In genomic region chr3:15791525-15791924, GRCh38 we compare ENCODE assay signal across 25 cellular contexts. TPM values are rescaled to one million over a fixed set of nuclear protein-coding genes. Genes with fewer than 3 reads are reported as not detected.
DNase-seq lines count a peak whose midpoint lies in the region; ATAC-seq and TF ChIP-seq lines count a peak whose summit lies in the region.
"Had no signal": no experiment of that assay in that cellular context is flagged by ENCODE, and none has a peak within 500 bp of the region (broad histone marks: within the 10 kb centered on the region; RNA-seq: fewer than 3 reads in every experiment).

No MANE protein-coding gene starts in this region.

- no peaks in the 10 kb centered on the region for H3K27me3 Mint-ChIP-seq in activated naive CD8-positive, alpha-beta T cell treated with anti-CD3 and anti-CD28 coated beads, Interleukin-2, amount 50 U/mL, for 24 hours
- H3K27me3 Mint-ChIP-seq in activated naive CD8-positive, alpha-beta T cell treated with anti-CD3 and anti-CD28 coated beads for 36 hours, result no peaks in the 10 kb centered on the region
- no peaks in the 10 kb centered on the region for H3K27me3 Mint-ChIP-seq in T-helper 17 cell
- H3K27me3 Mint-ChIP-seq: activated CD4-positive, alpha-beta T cell treated with anti-CD3 and anti-CD28 coated beads for 36 hours; CD4-positive, alpha-beta T cell had no signal

- no peaks in the 10 kb centered on the region for H3K36me3 ChIP-seq in liver (ENCODE audit: control insufficient read depth in 4 of 4, insufficient read depth in 3 of 4, low read depth in 1 of 4, low read length in 3 of 4)
- no peaks in the 10 kb centered on the region for H3K36me3 ChIP-seq in uterus
- H3K36me3 ChIP-seq in mucosa of descending colon (ENCODE audit: low read depth), result no peaks in the 10 kb centered on the region
- H3K36me3 ChIP-seq: pancreas, right atrium auricular region had no signal

- peak in 1 of 2 donors; percentile 22 for TF ChIP-seq RAD21 in liver (IDR thresholded peaks at IDR 0.05)

- H3K4me3 Mint-ChIP-seq in activated naive CD8-positive, alpha-beta T cell treated with anti-CD3 and anti-CD28 coated beads, Interleukin-2, amount 50 U/mL, for 24 hours, result peak overlapping the region; percentile 25
- no peak overlapping the region for H3K4me3 Mint-ChIP-seq in activated naive CD8-positive, alpha-beta T cell treated with anti-CD3 and anti-CD28 coated beads for 36 hours
- H3K4me3 Mint-ChIP-seq in T-helper 17 cell, result peak overlapping the region; percentile 53
- H3K4me3 Mint-ChIP-seq: activated CD4-positive, alpha-beta T cell treated with anti-CD3 and anti-CD28 coated beads for 36 hours had no signal

- peaks cover 37% of the 10 kb centered on the region for H3K36me3 Mint-ChIP-seq in activated naive CD8-positive, alpha-beta T cell treated with anti-CD3 and anti-CD28 coated beads, Interleukin-2, amount 50 U/mL, for 24 hours (ENCODE audit: low read depth)
- H3K36me3 Mint-ChIP-seq in activated naive CD8-positive, alpha-beta T cell treated with anti-CD3 and anti-CD28 coated beads for 36 hours, result peaks cover 41% of the 10 kb centered on the region
- peaks cover 7% of the 10 kb centered on the region for H3K36me3 Mint-ChIP-seq in T-helper 17 cell (ENCODE audit: low read depth)

- H3K9ac ChIP-seq in liver (ENCODE audit: low read depth in 1 of 2, low read length in 2 of 2), result no peak overlapping the region

- H3K27me3 ChIP-seq in liver (ENCODE audit: control insufficient read depth in 4 of 4, insufficient read depth in 4 of 4, low read length in 3 of 4) (no peaks in the 10 kb centered on the region), uterus (no peaks in the 10 kb centered on the region)
- H3K27me3 ChIP-seq: pancreas, right atrium auricular region had no signal

- no peaks in the 10 kb centered on the region for H3K9me3 ChIP-seq in T-helper 17 cell (ENCODE audit: control insufficient read depth, low read length, poor library complexity, severe bottlenecking)
- no peaks in the 10 kb centered on the region for H3K9me3 ChIP-seq in liver (ENCODE audit: control insufficient read depth in 4 of 4, low read length in 3 of 4)
- no peaks in the 10 kb centered on the region for H3K9me3 ChIP-seq in uterus
- no peaks in the 10 kb centered on the region for H3K9me3 ChIP-seq in mucosa of descending colon
- H3K9me3 ChIP-seq: pancreas, right atrium auricular region had no signal

- peaks cover 1 to 25% (median 13%) of the 10 kb centered on the region in 4 donors for H3K4me1 ChIP-seq in liver (ENCODE audit: control insufficient read depth in 4 of 4, insufficient read depth in 4 of 4, low read length in 3 of 4)
- peaks cover 0 to 10% of the 10 kb centered on the region in 2 donors for H3K4me1 ChIP-seq in uterus
- H3K4me1 ChIP-seq in mucosa of descending colon (ENCODE audit: low read depth), result no peaks in the 10 kb centered on the region

- no peak for DNase-seq in activated naive CD8-positive, alpha-beta T cell treated with anti-CD3 and anti-CD28 coated beads, Interleukin-2, amount 50 U/mL, for 24 hours
- DNase-seq in activated naive CD8-positive, alpha-beta T cell treated with anti-CD3 and anti-CD28 coated beads for 36 hours, result no peak
- DNase-seq in T-helper 17 cell (no peak), uterus (no peak), KBM-7 (no peak), iPS-NIHi7 (ENCODE audit: extremely low spot score) (no peak), mucosa of descending colon (no peak)
- DNase-seq: activated CD4-positive, alpha-beta T cell treated with anti-CD3 and anti-CD28 coated beads for 36 hours; activated CD8-positive, alpha-beta memory T cell treated with anti-CD3 and anti-CD28 coated beads, Interleukin-2, amount 50 U/mL, for 48 hours; activated gamma-delta T cell treated with Interleukin-2 at 50 U/mL for 16 hours; CD4-positive, alpha-beta T cell; DMS153; kidney glomerular epithelial cell; NCI-H1105 treated with DMSO at 0.1 percent for 48 hours; NCI-H2081; NCI-H345; NCI-H82; OCI-M1; pancreas; SHP77; stimulated activated CD4-positive, alpha-beta T cell treated with anti-CD3 and anti-CD28 coated beads, Interleukin-15, amount 100 ng/mL, for 24 hours; stimulated activated CD8-positive, alpha-beta memory T cell treated with anti-CD3 and anti-CD28 coated beads, Interleukin-4, amount 100 ng/mL, for 48 hours had no signal

- H3K4me3 ChIP-seq in liver (ENCODE audit: low read depth in 1 of 3, low read length in 3 of 3) (no peak overlapping the region), uterus (no peak overlapping the region), mucosa of descending colon (no peak overlapping the region)
- H3K4me3 ChIP-seq: coronary artery, pancreas, right atrium auricular region had no signal

- no peaks in the 10 kb centered on the region for H3K9me3 Mint-ChIP-seq in activated naive CD8-positive, alpha-beta T cell treated with anti-CD3 and anti-CD28 coated beads, Interleukin-2, amount 50 U/mL, for 24 hours
- H3K9me3 Mint-ChIP-seq in activated naive CD8-positive, alpha-beta T cell treated with anti-CD3 and anti-CD28 coated beads for 36 hours, result peaks cover 3% of the 10 kb centered on the region
- H3K9me3 Mint-ChIP-seq: CD4-positive, alpha-beta T cell had no signal

- intact Hi-C loops in uterus (cut with DNase I; ENCODE audit: low total_unique reads) (no loop called here), mucosa of descending colon (cut with DNase I, micrococcal nuclease) (no loop called here)

- H3K27ac Mint-ChIP-seq in activated naive CD8-positive, alpha-beta T cell treated with anti-CD3 and anti-CD28 coated beads, Interleukin-2, amount 50 U/mL, for 24 hours, result no peak overlapping the region
- H3K27ac Mint-ChIP-seq in activated naive CD8-positive, alpha-beta T cell treated with anti-CD3 and anti-CD28 coated beads for 36 hours, result no peak overlapping the region
- peak overlapping the region; percentile 98 for H3K27ac Mint-ChIP-seq in T-helper 17 cell
- H3K27ac Mint-ChIP-seq: activated CD4-positive, alpha-beta T cell treated with anti-CD3 and anti-CD28 coated beads for 36 hours; CD4-positive, alpha-beta T cell had no signal

- in situ Hi-C loops in KBM-7 (cut with MboI; ENCODE audit: low pct_unique_long_range_greater_than_20kb, low sequenced_read_pairs), result no loop called here

- H3K4me1 Mint-ChIP-seq in activated naive CD8-positive, alpha-beta T cell treated with anti-CD3 and anti-CD28 coated beads, Interleukin-2, amount 50 U/mL, for 24 hours, result peaks cover 53% of the 10 kb centered on the region
- peaks cover 22% of the 10 kb centered on the region for H3K4me1 Mint-ChIP-seq in activated naive CD8-positive, alpha-beta T cell treated with anti-CD3 and anti-CD28 coated beads for 36 hours
- H3K4me1 Mint-ChIP-seq in T-helper 17 cell, result peaks cover 36% of the 10 kb centered on the region

- no peak for ATAC-seq in activated naive CD8-positive, alpha-beta T cell treated with anti-CD3 and anti-CD28 coated beads, Interleukin-2, amount 50 U/mL, for 24 hours
- no peak for ATAC-seq in T-helper 17 cell
- ATAC-seq in mucosa of descending colon, result no peak
- ATAC-seq: activated CD4-positive, alpha-beta T cell treated with anti-CD3 and anti-CD28 coated beads for 36 hours had no signal

- no peak for TF ChIP-seq CTCF in liver (IDR thresholded peaks at IDR 0.05; ENCODE audit: low read depth, low read length, missing input control)
- TF ChIP-seq CTCF in uterus (IDR thresholded peaks at IDR 0.05), result no peak
- TF ChIP-seq CTCF in mucosa of descending colon (IDR thresholded peaks at IDR 0.05), result no peak

- 35% methylated on average over 1 of the region's 1 CpG for WGBS in liver

- H3K27ac ChIP-seq in liver (ENCODE audit: low read depth in 1 of 2, low read length in 2 of 2) (peak overlapping the region; percentile 0 to 50), uterus (peak overlapping the region; percentile 30 to 95)
- H3K27ac ChIP-seq: coronary artery, pancreas, right atrium auricular region had no signal

- TF ChIP-seq POLR2A in uterus (IDR thresholded peaks at IDR 0.05), result no peak

TF ChIP-seq in liver, 16 proteins besides CTCF, POLR2A, EP300 and RAD21 (continues in another document):
- TF ChIP-seq HNF4G (IDR thresholded peaks at IDR 0.05), result no peak
- no peak for TF ChIP-seq MAX (IDR thresholded peaks at IDR 0.05)
- TF ChIP-seq RXRA (IDR thresholded peaks at IDR 0.05), result peak in 1 of 2 donors; percentile 11
- TF ChIP-seq TAF1 (conservative IDR thresholded peaks at IDR 0.05), result no peak
- peak; percentile 37 for TF ChIP-seq YY1 (IDR thresholded peaks at IDR 0.05)
- no peak for TF ChIP-seq ATF3 (IDR thresholded peaks at IDR 0.05)
- TF ChIP-seq JUND (IDR thresholded peaks at IDR 0.05), result no peak
- TF ChIP-seq ZBTB33 (IDR thresholded peaks at IDR 0.05), result no peak
- TF ChIP-seq HNF4A (conservative IDR thresholded peaks at IDR 0.05), result peak; percentile 29 to 31

RNA-seq across cellular contexts. Expression of gene ANKRD28, which starts 6.3 kb away (rescaled TPM):
- total RNA-seq in activated naive CD8-positive, alpha-beta T cell treated with anti-CD3 and anti-CD28 coated beads for 36 hours, result 10 to 100 TPM; 31.2 to 33.1 TPM
- total RNA-seq in T-helper 17 cell, result 100 to 1,000 TPM in 1 of 2 donors, 10 to 100 TPM in 1; 86.2 to 105 TPM
- 10 to 100 TPM; 23.9 to 39.1 TPM for total RNA-seq in liver
- polyA plus RNA-seq in liver, result 1 to 10 TPM; 9.2 to 9.8 TPM
- 10 to 100 TPM; 20.0 to 86.8 (median 37.6) TPM for total RNA-seq in uterus
- total RNA-seq in mucosa of descending colon, result 10 to 100 TPM; 50.5 to 57.3 (median 55.3) TPM
